In genomic region chr4:170122252-170122651, GRCh38 we compare ENCODE assay signal across 13 cellular contexts. TPM values are rescaled to one million over a fixed set of nuclear protein-coding genes. Genes with fewer than 3 reads are reported as not detected.
"Had no signal": no experiment of that assay in that cellular context is flagged by ENCODE, and none has a peak within 500 bp of the region (broad histone marks: within the 10 kb centered on the region; RNA-seq: fewer than 3 reads in every experiment).

No MANE protein-coding gene starts in this region.

- H3K4me3 Mint-ChIP-seq: activated naive CD4-positive, alpha-beta T cell treated with anti-CD3 and anti-CD28 coated beads for 36 hours; immature natural killer cell; neural crest cell; stimulated activated naive CD8-positive, alpha-beta T cell treated with anti-CD3 and anti-CD28 coated beads, Interleukin-15, amount 100 ng/mL, for 72 hours; T-helper 2 cell treated with Interferon-gamma antibody and Interleukin-4, amounts not matched to agents 5 μg/mL and 100 μg/mL, for 36 hours had no signal

- H3K36me3 ChIP-seq: right lobe of liver, upper lobe of right lung had no signal

- H3K9me3 Mint-ChIP-seq: activated naive CD4-positive, alpha-beta T cell treated with anti-CD3 and anti-CD28 coated beads for 36 hours; activated T-helper 2 cell treated with anti-CD3 and anti-CD28 coated beads, Interferon-gamma antibody, Interleukin-2, Interleukin-4, amounts not matched to agents 10 μg/mL and 5 μg/mL and 100 μg/mL, durations not matched to agents 14 hours and 24 hours and 36 hours; stimulated activated naive CD8-positive, alpha-beta T cell treated with anti-CD3 and anti-CD28 coated beads, Interleukin-15, amount 100 ng/mL, for 72 hours; T-helper 2 cell treated with Interferon-gamma antibody and Interleukin-4, amounts not matched to agents 5 μg/mL and 100 μg/mL, for 36 hours had no signal

- H3K4me3 ChIP-seq: psoas muscle, right lobe of liver, upper lobe of right lung had no signal

- ATAC-seq: activated CD4-positive, CD25-positive, alpha-beta regulatory T cell treated with anti-CD3 and anti-CD28 coated beads, Interleukin-2, amount 50 U/mL, for 24 hours; psoas muscle; right lobe of liver; stimulated activated naive CD8-positive, alpha-beta T cell treated with anti-CD3 and anti-CD28 coated beads, Interleukin-15, amount 100 ng/mL, for 72 hours; upper lobe of right lung had no signal

- H3K4me1 ChIP-seq: psoas muscle, right lobe of liver, upper lobe of right lung had no signal

- H3K27ac ChIP-seq: psoas muscle, right lobe of liver, upper lobe of right lung had no signal

- DNase-seq: activated naive CD4-positive, alpha-beta T cell treated with anti-CD3 and anti-CD28 coated beads for 36 hours; caudate nucleus; head of caudate nucleus; immature natural killer cell; psoas muscle; right lobe of liver; stimulated activated CD4-positive, alpha-beta T cell treated with anti-CD3 and anti-CD28 coated beads, Interleukin-1b, Interleukin-23, amount 100 ng/mL, for 48 hours; stimulated activated naive CD8-positive, alpha-beta T cell treated with anti-CD3 and anti-CD28 coated beads, Interleukin-15, amount 100 ng/mL, for 72 hours; upper lobe of right lung had no signal

- H3K27me3 ChIP-seq: right lobe of liver, upper lobe of right lung had no signal

- H3K4me1 Mint-ChIP-seq: immature natural killer cell; neural crest cell; stimulated activated naive CD8-positive, alpha-beta T cell treated with anti-CD3 and anti-CD28 coated beads, Interleukin-15, amount 100 ng/mL, for 72 hours had no signal

- H3K27ac Mint-ChIP-seq: activated naive CD4-positive, alpha-beta T cell treated with anti-CD3 and anti-CD28 coated beads for 36 hours; activated T-helper 2 cell treated with anti-CD3 and anti-CD28 coated beads, Interferon-gamma antibody, Interleukin-2, Interleukin-4, amounts not matched to agents 10 μg/mL and 5 μg/mL and 100 μg/mL, durations not matched to agents 14 hours and 24 hours and 36 hours; immature natural killer cell; stimulated activated naive CD8-positive, alpha-beta T cell treated with anti-CD3 and anti-CD28 coated beads, Interleukin-15, amount 100 ng/mL, for 72 hours; T-helper 2 cell treated with Interferon-gamma antibody and Interleukin-4, amounts not matched to agents 5 μg/mL and 100 μg/mL, for 36 hours had no signal

- H3K9me3 ChIP-seq: psoas muscle, right lobe of liver, upper lobe of right lung had no signal

RNA-seq across cellular contexts. Expression of gene AADAT, which starts 32.5 kb away (rescaled TPM):
- total RNA-seq: activated naive CD4-positive, alpha-beta T cell treated with anti-CD3 and anti-CD28 coated beads for 36 hours; activated T-helper 2 cell treated with anti-CD3 and anti-CD28 coated beads, Interferon-gamma antibody, Interleukin-2, Interleukin-4, amounts not matched to agents 10 μg/mL and 5 μg/mL and 100 μg/mL, durations not matched to agents 14 hours and 24 hours and 36 hours had no signal
